8 cellular contexts compared by ENCODE assay signal in the genomic region with DNA sequence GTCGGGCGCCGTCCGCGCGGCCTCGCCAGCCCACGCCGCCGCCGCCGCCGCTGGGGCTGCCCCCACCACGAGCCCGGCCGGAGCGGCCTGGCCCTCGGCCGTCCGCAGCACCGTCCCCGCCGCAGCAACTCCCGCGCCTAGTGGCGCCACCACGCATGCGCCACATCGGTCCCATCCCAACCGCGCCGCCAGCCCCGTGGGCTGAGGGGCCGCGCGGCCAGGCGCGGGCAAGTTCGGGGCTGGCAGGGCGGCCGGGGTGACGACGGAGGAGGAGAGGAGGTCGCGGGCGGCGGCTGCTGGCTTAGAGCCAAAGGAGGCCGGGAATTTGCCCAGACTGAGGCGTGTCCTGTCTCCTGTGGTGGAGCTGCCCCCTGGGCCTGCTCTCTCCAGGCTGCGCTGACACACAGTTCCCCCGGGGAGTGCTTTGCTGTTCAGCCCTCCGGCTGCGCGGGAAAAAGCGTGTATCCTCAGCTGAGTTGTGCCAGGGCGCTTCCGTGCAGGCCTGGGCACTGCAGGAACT. TPM values are rescaled to one million over a fixed set of nuclear protein-coding genes. Genes with fewer than 3 reads are reported as not detected.
DNase-seq lines count a peak whose midpoint lies in the region; TF ChIP-seq lines count a peak whose summit lies in the region.

Gene TUSC1 (minus strand): TSS at position 298 of the 520 bp plus-strand sequence. CDS start 132 bp downstream, at position 166.

- 0 to 2% (median 1%) methylated on average over 18 to 57 of the region's 57 CpGs for WGBS in spleen, 5 donors

- peaks cover 0 to 2% (median 0%) of the 10 kb centered on the region in 8 donors for H3K9me3 ChIP-seq in spleen

- H3K36me3 ChIP-seq in kidney epithelial cell (ENCODE audit: control insufficient read depth, insufficient read depth, low read length) = no peaks in the 10 kb centered on the region
- H3K36me3 ChIP-seq in spleen = no peaks in the 10 kb centered on the region

- H3K4me3 ChIP-seq in kidney epithelial cell (ENCODE audit: low read depth, low read length) (peak within 1 kb of the TSS; percentile 65), spleen (peak within 1 kb of the TSS; percentile 51 to 81 (median 56))

- peaks cover 14% of the 10 kb centered on the region for H3K27me3 Mint-ChIP-seq in dendritic cell treated with granulocyte-macrophage colony-stimulating factor and Interleukin-4, amounts not matched to agents 40 ng/mL and 50 ng/mL, for 4 days

- H3K27ac ChIP-seq in spleen = peak within 1 kb of the TSS; percentile 91 to 97 (median 93)

- H3K27me3 ChIP-seq in kidney epithelial cell (ENCODE audit: control insufficient read depth, insufficient read depth, low read length) (no peaks in the 10 kb centered on the region), spleen (replicated peaks in 1 of 7) (peaks cover 0 to 23% (median 9%) of the 10 kb centered on the region in 7 donors)

- peaks cover 0 to 21% (median 13%) of the 10 kb centered on the region in 6 donors for H3K4me1 ChIP-seq in spleen

- no peaks in the 10 kb centered on the region for H3K4me1 Mint-ChIP-seq in dendritic cell treated with granulocyte-macrophage colony-stimulating factor and Interleukin-4, amounts not matched to agents 40 ng/mL and 50 ng/mL, for 4 days (ENCODE audit: low read depth)

- no peaks in the 10 kb centered on the region for H3K36me3 Mint-ChIP-seq in dendritic cell treated with granulocyte-macrophage colony-stimulating factor and Interleukin-4, amounts not matched to agents 40 ng/mL and 50 ng/mL, for 4 days (ENCODE audit: low read depth)

- no peak within 1 kb of the TSS for H3K27ac Mint-ChIP-seq in dendritic cell treated with granulocyte-macrophage colony-stimulating factor and Interleukin-4, amounts not matched to agents 40 ng/mL and 50 ng/mL, for 4 days

- peaks cover under 1% of the 10 kb centered on the region for H3K9me3 Mint-ChIP-seq in dendritic cell treated with granulocyte-macrophage colony-stimulating factor and Interleukin-4, amounts not matched to agents 40 ng/mL and 50 ng/mL, for 4 days

- intact Hi-C loops in dendritic cell treated with granulocyte-macrophage colony-stimulating factor and Interleukin-4, amounts not matched to agents 40 ng/mL and 50 ng/mL, for 4 days (cut with micrococcal nuclease) = no loop called here
- intact Hi-C loops in spleen (cut with DNase I; ENCODE audit: low total_unique reads) = no loop called here

- TF ChIP-seq CTCF in kidney epithelial cell (IDR thresholded peaks at IDR 0.05; ENCODE audit: insufficient read depth, low read length, poor library complexity, severe bottlenecking) (no peak), spleen (IDR thresholded peaks at IDR 0.05 in 8 of 11, conservative IDR thresholded peaks at IDR 0.05 in 3 of 11) (peak in 1 of 11 experiments; percentile 15)

- DNase-seq in activated T-cell treated with anti-CD3 and anti-CD28 coated beads for 48 hours (ENCODE audit: low read depth) (peak; percentile 8), activated T-cell treated with anti-CD3 and anti-CD28 coated beads for 4 hours (no peak), HS-5 (ENCODE audit: low read depth) (peak; percentile 75), SHP77 (lab: John Stamatoyannopoulos, UW) (peak; percentile 67 to 84), kidney epithelial cell (ENCODE audit: low read depth) (peak; percentile 56), spleen (peak; percentile 88)
- DNase-seq in stimulated activated naive CD4-positive, alpha-beta T cell treated with Interleukin-2 at 50 U/mL for 16 hours (lab: John Stamatoyannopoulos, UW) = no peak

- H3K4me3 Mint-ChIP-seq in dendritic cell treated with granulocyte-macrophage colony-stimulating factor and Interleukin-4, amounts not matched to agents 40 ng/mL and 50 ng/mL, for 4 days = peak within 1 kb of the TSS; percentile 70

- TF ChIP-seq POLR2A in spleen (IDR thresholded peaks at IDR 0.05) = no peak

RNA-seq across cellular contexts. Expression of gene TUSC1, which starts in this region (rescaled TPM):
- 13.7 and 22.0 TPM in 2 replicates for total RNA-seq in kidney epithelial cell
- 10 to 100 TPM in 1 of 7 donors, 1 to 10 TPM in 6; 6.3 to 15.7 (median 9.1) TPM for total RNA-seq in spleen
- polyA plus RNA-seq in spleen = 1 to 10 TPM; 4.3 to 9.7 (median 5.0) TPM

Comparison
In these comparisons a context has a peak if more than half of its experiments do, and no peak if none do; other contexts are left out.
1. DNase-seq: peak in activated T-cell treated with anti-CD3 and anti-CD28 coated beads for 48 hours (single experiment), HS-5 (single experiment), SHP77 (2 of 2), kidney epithelial cell (single experiment) and spleen (single experiment); none in activated T-cell treated with anti-CD3 and anti-CD28 coated beads for 4 hours (single experiment) and stimulated activated naive CD4-positive, alpha-beta T cell treated with Interleukin-2 at 50 U/mL for 16 hours (single experiment).